ENCODE assay signal across 9 cellular contexts in genomic region chr17:74446551-74447500, GRCh38. TPM values are rescaled to one million over a fixed set of nuclear protein-coding genes. Genes with fewer than 3 reads are reported as not detected.
DNase-seq lines count a peak whose midpoint lies in the region; ATAC-seq and TF ChIP-seq lines count a peak whose summit lies in the region.
"Had no signal": no experiment of that assay in that cellular context is flagged by ENCODE, and none has a peak within 500 bp of the region (broad histone marks: within the 10 kb centered on the region; RNA-seq: fewer than 3 reads in every experiment).

No MANE protein-coding gene starts in this region.

- peak; percentile 79 to 88 for DNase-seq in Kasumi-1 (lab: John Stamatoyannopoulos, UW)
- DNase-seq in Right ventricle myocardium inferior (ENCODE audit: missing footprints), result peak; percentile 83
- peak; percentile 55 for DNase-seq in stimulated activated CD8-positive, alpha-beta memory T cell treated with anti-CD3 and anti-CD28 coated beads, Interleukin-4, amount 100 ng/mL, for 24 hours (ENCODE audit: low read depth)
- DNase-seq in COLO829 (ENCODE audit: low spot score), result no peak
- no peak for DNase-seq in OCI-M1 (lab: John Stamatoyannopoulos, UW)
- no peak for DNase-seq in HEK293T (ENCODE audit: extremely low spot score)
- DNase-seq in AML-193 (lab: John Stamatoyannopoulos, UW), result no peak
- DNase-seq: NCI-H187 treated with DMSO at 0.1 percent for 48 hours had no signal

- CTCF ChIA-PET in HEK293T (lab: Yijun Ruan, JAX), result no interaction called here

- peak; percentile 53 for ATAC-seq in GM18517 (IDR thresholded peaks at IDR 0.05; ENCODE audit: unreplicated experiment)
- ATAC-seq in Right ventricle myocardium inferior, result peak; percentile 32

- intact Hi-C loops in Right ventricle myocardium inferior (cut with DNase I), result no loop called here

- POLR2A ChIA-PET in HEK293T (lab: Yijun Ruan, JAX), result no interaction called here

TF ChIP-seq in HEK293T, 16 proteins besides CTCF, POLR2A, EP300 and RAD21:
- TF ChIP-seq ZNF384 (IDR thresholded peaks at IDR 0.05) (no peak), FOXA1 (IDR thresholded peaks at IDR 0.05) (no peak), NFRKB (IDR thresholded peaks at IDR 0.05) (no peak), BHLHE40 (IDR thresholded peaks at IDR 0.05; ENCODE audit: borderline replicate concordance) (no peak), FOXK2 (IDR thresholded peaks at IDR 0.05) (no peak), ARNT (IDR thresholded peaks at IDR 0.05) (no peak), FOXM1 (IDR thresholded peaks at IDR 0.05; ENCODE audit: borderline replicate concordance) (no peak), ELF4 (IDR thresholded peaks at IDR 0.05) (no peak), SUZ12 (IDR thresholded peaks at IDR 0.05) (no peak), CTBP1 (IDR thresholded peaks at IDR 0.05; ENCODE audit: borderline replicate concordance) (no peak), SP1 (IDR thresholded peaks at IDR 0.05) (no peak), HDGF (IDR thresholded peaks at IDR 0.05; ENCODE audit: borderline replicate concordance) (no peak), L3MBTL2 (conservative IDR thresholded peaks at IDR 0.05) (no peak), TARDBP (IDR thresholded peaks at IDR 0.05) (no peak), LEF1 (IDR thresholded peaks at IDR 0.05; ENCODE audit: borderline replicate concordance) (no peak)
- TF ChIP-seq, protein P1, sequence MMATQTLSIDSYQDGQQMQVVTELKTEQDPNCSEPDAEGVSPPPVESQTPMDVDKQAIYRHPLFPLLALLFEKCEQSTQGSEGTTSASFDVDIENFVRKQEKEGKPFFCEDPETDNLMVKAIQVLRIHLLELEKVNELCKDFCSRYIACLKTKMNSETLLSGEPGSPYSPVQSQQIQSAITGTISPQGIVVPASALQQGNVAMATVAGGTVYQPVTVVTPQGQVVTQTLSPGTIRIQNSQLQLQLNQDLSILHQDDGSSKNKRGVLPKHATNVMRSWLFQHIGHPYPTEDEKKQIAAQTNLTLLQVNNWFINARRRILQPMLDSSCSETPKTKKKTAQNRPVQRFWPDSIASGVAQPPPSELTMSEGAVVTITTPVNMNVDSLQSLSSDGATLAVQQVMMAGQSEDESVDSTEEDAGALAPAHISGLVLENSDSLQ (IDR thresholded peaks at IDR 0.05), result no peak

RNA-seq across cellular contexts. Expression of gene GPRC5C, which starts 14.9 kb away (rescaled TPM):
- total RNA-seq in Right ventricle myocardium inferior, result 37.2 TPM

RNA-seq across cellular contexts. Expression of gene CD300A, which starts 19.6 kb away (rescaled TPM):
- 2.4 TPM for total RNA-seq in Right ventricle myocardium inferior

Comparison
In these comparisons a context has a peak if more than half of its experiments do, and no peak if none do; other contexts are left out.
1. DNase-seq: peak in Kasumi-1 (2 of 2), Right ventricle myocardium inferior (single experiment) and stimulated activated CD8-positive, alpha-beta memory T cell treated with anti-CD3 and anti-CD28 coated beads, Interleukin-4, amount 100 ng/mL, for 24 hours (single experiment); none in COLO829 (single experiment), OCI-M1 (single experiment), HEK293T (single experiment) and AML-193 (0 of 2).